Comparison of ENCODE assay signal across 16 cellular contexts in the genomic region with DNA sequence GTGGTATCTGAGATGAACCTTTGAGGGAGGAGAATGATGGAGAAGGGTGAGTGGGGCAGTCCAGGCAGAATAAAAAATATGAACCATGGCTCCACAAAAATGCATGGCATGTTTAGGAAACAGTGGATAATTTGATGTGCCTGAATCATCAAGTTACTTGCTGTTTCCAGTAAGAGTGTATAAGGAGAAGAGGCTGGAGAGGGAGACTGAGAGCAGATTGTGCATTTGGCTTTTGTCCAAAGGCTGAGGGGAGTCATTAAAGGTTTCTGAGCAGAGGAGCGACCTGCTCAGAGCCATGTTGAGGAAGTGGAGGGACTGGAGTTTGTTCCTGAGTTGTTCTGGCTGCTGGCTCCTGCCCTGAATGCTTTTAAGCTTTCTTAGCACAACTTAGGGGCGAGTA. TPM values are rescaled to one million over a fixed set of nuclear protein-coding genes. Genes with fewer than 3 reads are reported as not detected.
A peak's percentile ranks its signal among the peaks of the same experiment; 100 is the strongest.
DNase-seq lines count a peak whose midpoint lies in the region; ATAC-seq, FAIRE-seq and TF ChIP-seq lines count a peak whose summit lies in the region.
"Had no signal": no experiment of that assay in that cellular context is flagged by ENCODE, and none has a peak within 500 bp of the region (broad histone marks: within the 10 kb centered on the region; RNA-seq: fewer than 3 reads in every experiment).

No MANE protein-coding gene starts in this region.

- no peaks in the 10 kb centered on the region for H3K23me2 ChIP-seq in H1 (ENCODE audit: low read depth, low read length)

- H2BK5ac ChIP-seq in H1 (ENCODE audit: low read depth, low read length), result no peak overlapping the region

- H4K20me1 ChIP-seq in H1 (replicated peaks in 1 of 2; ENCODE audit: control insufficient read depth in 1 of 2, insufficient read depth in 2 of 2, low read length in 2 of 2), result no peaks in the 10 kb centered on the region

- no peaks in the 10 kb centered on the region for H3K79me1 ChIP-seq in H1 (ENCODE audit: low read depth, low read length)

- no peak overlapping the region for H3K4me2 ChIP-seq in H1 (ENCODE audit: insufficient read depth in 1 of 2, low read depth in 2 of 2, low read length in 2 of 2)

- no peak overlapping the region for H3K27ac ChIP-seq in cardiac muscle cell
- no peak overlapping the region for H3K27ac ChIP-seq in H1 (ENCODE audit: low read depth, low read length)
- H3K27ac ChIP-seq: ascending aorta, skin epidermis, transverse colon had no signal

- no peak overlapping the region for H2BK20ac ChIP-seq in H1 (ENCODE audit: low read length)

- TF ChIP-seq RAD21 in H1 (IDR thresholded peaks at IDR 0.05 in 1 of 2, conservative IDR thresholded peaks at IDR 0.05 in 1 of 2; ENCODE audit: low read depth in 2 of 2, low read length in 2 of 2), result no peak

- 76% methylated on average over 2 of the region's 2 CpGs; no CpG with 5 or more reads in 1 of the 2 experiments for WGBS in H1 (ENCODE audit: extremely low coverage in 1 of 2, insufficient coverage in 1 of 2, insufficient read length in 1 of 2, insufficient replicate concordance in 2 of 2, low coverage in 1 of 2, low lambda C conversion rate in 2 of 2, missing lambda C conversion rate in 1 of 2), 2 experiments

- H3K23ac ChIP-seq in H1 (ENCODE audit: insufficient read length), result no peak overlapping the region

- H4K8ac ChIP-seq in H1 (ENCODE audit: extremely low read depth, insufficient read depth, low read length), result no peak overlapping the region

- no peaks in the 10 kb centered on the region for H3K9me3 Mint-ChIP-seq in stimulated activated effector memory CD8-positive, alpha-beta T cell treated with anti-CD3 and anti-CD28 coated beads, Interleukin-12 subunit alpha, Interleukin-12 subunit beta, amount 100 ng/mL, for 72 hours
- peaks cover 0 to 6% (median 3%) of the 10 kb centered on the region in 7 donors for H3K9me3 Mint-ChIP-seq in CD14-positive monocyte

- intact Hi-C loops in cardiac septum (cut with DNase I), result no loop called here
- intact Hi-C loops in CD14-positive monocyte (cut with micrococcal nuclease), result no loop called here

- no peak for TF ChIP-seq EP300 in H1 (IDR thresholded peaks at IDR 0.05; ENCODE audit: borderline replicate concordance in 1 of 2, low read depth in 2 of 2, low read length in 2 of 2)

- H3K9ac ChIP-seq in H1 (replicated peaks in 1 of 4; ENCODE audit: extremely low read depth in 1 of 4, low read depth in 3 of 4, low read length in 3 of 4), result no peak overlapping the region

- no peak for TF ChIP-seq POLR2A in H1 (IDR thresholded peaks at IDR 0.05; ENCODE audit: control extremely low read depth in 1 of 2, low read depth in 2 of 2, low read length in 2 of 2)

- CTCF ChIA-PET in H1 (lab: Charles Lee; ENCODE audit: partially characterized antibody), result interaction anchor here (1.1 kb wide), 1 partner anchor 37 kb away, joined by 3 read pairs; no protein-coding TSS in a partner anchor

- FAIRE-seq in H1 (lab: Jason Lieb, UNC) (no peak), urothelium cell line (lab: Jason Lieb, UNC) (no peak)
- FAIRE-seq: keratinocyte had no signal

- H4K91ac ChIP-seq in H1 (replicated peaks; ENCODE audit: insufficient read length, low read length), result no peak overlapping the region

- H2AK5ac ChIP-seq in H1 (ENCODE audit: low read depth, low read length), result peak overlapping the region; percentile 39; the same call in 1 of the 2 replicates

- no peaks in the 10 kb centered on the region for H3K36me3 Mint-ChIP-seq in stimulated activated effector memory CD8-positive, alpha-beta T cell treated with anti-CD3 and anti-CD28 coated beads, Interleukin-12 subunit alpha, Interleukin-12 subunit beta, amount 100 ng/mL, for 72 hours
- H3K36me3 Mint-ChIP-seq in CD14-positive monocyte, result peaks cover 28 to 44% of the 10 kb centered on the region in 2 donors

- no peak overlapping the region for H2BK120ac ChIP-seq in H1 (replicated peaks; ENCODE audit: low read depth, low read length)

- no peak overlapping the region for H2BK15ac ChIP-seq in H1 (ENCODE audit: low read length)

- peaks cover 7% of the 10 kb centered on the region for H3K27me3 ChIP-seq in cardiac muscle cell
- H3K27me3 ChIP-seq in H1 (replicated peaks in 1 of 4; ENCODE audit: control insufficient read depth in 3 of 4, extremely low read depth in 1 of 4, insufficient read depth in 3 of 4, low read length in 3 of 4), result peaks cover 0 to 3% (median 0%) of the 10 kb centered on the region in 4 experiments; a peak in 1 of 7 replicates
- H3K27me3 ChIP-seq: ascending aorta, transverse colon had no signal

- no peak overlapping the region for H2AFZ ChIP-seq in H1 (ENCODE audit: low read length)

- no peak overlapping the region for H3K4ac ChIP-seq in H1 (replicated peaks; ENCODE audit: insufficient read length, low read depth, low read length)

- H3K4me3 ChIP-seq in cardiac muscle cell (no peak overlapping the region), H1 (ENCODE audit: extremely low read depth in 1 of 4, insufficient read depth in 2 of 4, low read depth in 3 of 4, low read length in 4 of 4) (no peak overlapping the region)
- H3K4me3 ChIP-seq: ascending aorta, skin epidermis, transverse colon had no signal

- H3K9me3 ChIP-seq in cardiac muscle cell (ENCODE audit: low read depth) (no peaks in the 10 kb centered on the region), H1 (ENCODE audit: insufficient read depth in 2 of 2, low read depth in 1 of 2, low read length in 1 of 2) (no peaks in the 10 kb centered on the region)
- H3K9me3 ChIP-seq: ascending aorta, transverse colon had no signal

- H3K4me1 ChIP-seq in cardiac muscle cell (ENCODE audit: low read depth) (no peaks in the 10 kb centered on the region), H1 (replicated peaks in 1 of 4; ENCODE audit: control insufficient read depth in 3 of 4, insufficient read depth in 4 of 4, low read length in 3 of 4) (no peaks in the 10 kb centered on the region; a peak in 1 of 7 replicates)
- H3K4me1 ChIP-seq: ascending aorta, transverse colon had no signal

- H3K4me3 Mint-ChIP-seq in stimulated activated effector memory CD8-positive, alpha-beta T cell treated with anti-CD3 and anti-CD28 coated beads, Interleukin-12 subunit alpha, Interleukin-12 subunit beta, amount 100 ng/mL, for 72 hours, result no peak overlapping the region
- H3K4me3 Mint-ChIP-seq in CD14-positive monocyte, result no peak overlapping the region
- H3K4me3 Mint-ChIP-seq: naive B cell, WTC11 had no signal

- H2BK12ac ChIP-seq in H1 (ENCODE audit: low read depth, low read length), result no peak overlapping the region

- no peak overlapping the region for H3K14ac ChIP-seq in H1 (ENCODE audit: insufficient read length)

- POLR2A ChIA-PET in H1 (lab: Charles Lee; ENCODE audit: partially characterized antibody), result interaction anchor here (1.0 to 1.5 kb wide), 2 partner anchors 39 to 222 kb away, joined by 3 read pairs; a partner anchor contains a TSS

- H3K18ac ChIP-seq in H1 (ENCODE audit: extremely low read depth, low read length), result no peak overlapping the region

- no peak for ATAC-seq in stimulated activated effector memory CD8-positive, alpha-beta T cell treated with anti-CD3 and anti-CD28 coated beads, Interleukin-12 subunit alpha, Interleukin-12 subunit beta, amount 100 ng/mL, for 72 hours
- no peak for ATAC-seq in HG02763 (IDR thresholded peaks at IDR 0.05; ENCODE audit: unreplicated experiment)
- ATAC-seq: WTC11 had no signal

- no peak overlapping the region for H3K27ac Mint-ChIP-seq in stimulated activated effector memory CD8-positive, alpha-beta T cell treated with anti-CD3 and anti-CD28 coated beads, Interleukin-12 subunit alpha, Interleukin-12 subunit beta, amount 100 ng/mL, for 72 hours
- H3K27ac Mint-ChIP-seq in CD14-positive monocyte, result peak overlapping the region in 1 of 7 donors; percentile 12
- H3K27ac Mint-ChIP-seq: naive B cell, WTC11 had no signal

- H3K56ac ChIP-seq in H1 (replicated peaks; ENCODE audit: insufficient read length, low read depth, low read length), result no peak overlapping the region

- H3K27me3 Mint-ChIP-seq in CD14-positive monocyte (ENCODE audit: low read depth in 3 of 3), result peaks cover 13 to 16% (median 14%) of the 10 kb centered on the region in 3 donors

- TF ChIP-seq CTCF in cardiac muscle cell (IDR thresholded peaks at IDR 0.05; ENCODE audit: low read depth, low read length) (no peak), H1 (IDR thresholded peaks at IDR 0.05; ENCODE audit: control extremely low read depth in 1 of 3, insufficient read depth in 1 of 3, low read depth in 1 of 3, low read length in 3 of 3) (no peak), CD14-positive monocyte (IDR thresholded peaks at IDR 0.05) (no peak)

- H4K5ac ChIP-seq in H1 (ENCODE audit: insufficient read length, low read depth, low read length), result no peak overlapping the region

- peaks cover 5% of the 10 kb centered on the region for H3K4me1 Mint-ChIP-seq in stimulated activated effector memory CD8-positive, alpha-beta T cell treated with anti-CD3 and anti-CD28 coated beads, Interleukin-12 subunit alpha, Interleukin-12 subunit beta, amount 100 ng/mL, for 72 hours
- H3K4me1 Mint-ChIP-seq in CD14-positive monocyte, result no peaks in the 10 kb centered on the region
- H3K4me1 Mint-ChIP-seq: naive B cell had no signal

- DNase-seq in cardiac muscle cell (ENCODE audit: low read depth in 1 of 2, low spot score in 1 of 2), result peak; percentile 23 to 51
- DNase-seq in cardiac septum (ENCODE audit: low spot score), result no peak
- DNase-seq in NCI-H345 treated with DMSO at 0.1 percent for 48 hours (lab: John Stamatoyannopoulos, UW; ENCODE audit: unreplicated experiment), result peak; percentile 5
- no peak for DNase-seq in H1 (ENCODE audit: low read depth in 1 of 2, low spot score in 2 of 2)
- peak; percentile 39 for DNase-seq in urothelium cell line (ENCODE audit: low spot score)
- DNase-seq in stimulated activated effector memory CD8-positive, alpha-beta T cell treated with anti-CD3 and anti-CD28 coated beads, Interleukin-12 subunit alpha, Interleukin-12 subunit beta, amount 100 ng/mL, for 72 hours (ENCODE audit: low spot score in 2 of 2), result no peak
- DNase-seq in CD14-positive monocyte (ENCODE audit: low spot score), result no peak
- DNase-seq: ACHN, naive B cell, transverse colon had no signal

- H3K36me3 ChIP-seq in cardiac muscle cell (no peaks in the 10 kb centered on the region), H1 (ENCODE audit: control insufficient read depth in 2 of 4, insufficient read depth in 4 of 4, low read length in 3 of 4) (no peaks in the 10 kb centered on the region)
- H3K36me3 ChIP-seq: transverse colon had no signal

- H3K79me2 ChIP-seq in H1 (ENCODE audit: control insufficient read depth in 1 of 2, insufficient read depth in 2 of 2, low read length in 2 of 2), result peaks cover 0 to 3% of the 10 kb centered on the region in 2 experiments; a peak in 1 of 4 replicates

RNA-seq across cellular contexts. Expression of a gene that starts 6.1 kb away (rescaled TPM):
- total RNA-seq in cardiac muscle cell (8.7 and 8.9 TPM in 2 replicates), cardiac septum (0.40 TPM)
- polyA plus RNA-seq in cardiac muscle cell (3.4 and 5.9 TPM in 2 replicates), H1 (2011; rRNA removed) (21.4 and 27.2 TPM in 2 replicates), CD14-positive monocyte (under 1 TPM in 1 of 2 donors, not detected in 1; 0.14 TPM)
- 18.8 and 20.0 TPM in 2 replicates for total RNA-seq in H1 (2021; fragmentation: NEBNext Ultra II Directional; extraction: Animal tissue kit (Norgen Biotek cat#: 25700))
- polyA plus RNA-seq in H1 (2011; cell fraction: cytosol; rRNA removed), result 18.8 TPM
- polyA plus RNA-seq in H1 (2011; cell fraction: nucleus; rRNA removed), result 25.4 TPM
- 14.2 to 22.0 TPM (median 19.1 TPM) in 4 replicates for polyA plus RNA-seq in H1 (2012, experiment 1 of 2)
- 22.2 TPM for polyA plus RNA-seq in H1 (2012, experiment 2 of 2)
- polyA plus RNA-seq in H1 (2013, experiment 1 of 2), result 5.8 TPM
- polyA plus RNA-seq in H1 (2013, experiment 2 of 2), result 6.3 TPM
- 21.1 and 25.6 TPM in 2 replicates for polyA minus RNA-seq in H1 (2011; rRNA and poly(A)+ RNA removed)
- polyA minus RNA-seq in H1 (2011; cell fraction: cytosol; rRNA and poly(A)+ RNA removed), result 14.8 TPM
- polyA minus RNA-seq in H1 (2011; cell fraction: nucleus; rRNA and poly(A)+ RNA removed), result 12.5 TPM
- total RNA-seq: ascending aorta had no signal
- polyA plus RNA-seq: keratinocyte had no signal

RNA-seq across cellular contexts. Expression of a gene that starts 45.3 kb away (rescaled TPM):
- 29.4 and 34.9 TPM in 2 replicates for total RNA-seq in cardiac muscle cell
- 42.5 and 61.4 TPM in 2 replicates for polyA plus RNA-seq in cardiac muscle cell
- total RNA-seq in cardiac septum, result 63.4 TPM
- 19.0 and 22.2 TPM in 2 replicates for total RNA-seq in H1 (2021; fragmentation: NEBNext Ultra II Directional; extraction: Animal tissue kit (Norgen Biotek cat#: 25700))
- 21.3 and 44.4 TPM in 2 replicates for polyA plus RNA-seq in H1 (2011; rRNA removed)
- 20.6 TPM for polyA plus RNA-seq in H1 (2011; cell fraction: cytosol; rRNA removed)
- polyA plus RNA-seq in H1 (2011; cell fraction: nucleus; rRNA removed), result 45.3 TPM
- polyA plus RNA-seq in H1 (2012, experiment 1 of 2), result 21.1 to 31.1 TPM (median 25.0 TPM) in 4 replicates
- polyA plus RNA-seq in H1 (2012, experiment 2 of 2), result 23.1 TPM
- 19.5 TPM for polyA plus RNA-seq in H1 (2013, experiment 1 of 2)
- polyA plus RNA-seq in H1 (2013, experiment 2 of 2), result 17.8 TPM
- 5.5 and 9.3 TPM in 2 replicates for polyA minus RNA-seq in H1 (2011; rRNA and poly(A)+ RNA removed)
- polyA minus RNA-seq in H1 (2011; cell fraction: cytosol; rRNA and poly(A)+ RNA removed), result 18.9 TPM
- polyA minus RNA-seq in H1 (2011; cell fraction: nucleus; rRNA and poly(A)+ RNA removed), result 27.2 TPM
- 1 to 10 TPM; 9.5 to 9.6 TPM for polyA plus RNA-seq in CD14-positive monocyte

RNA-seq across cellular contexts. Expression of a gene that starts 52.0 kb away (rescaled TPM):
- total RNA-seq in cardiac muscle cell, result 80.4 and 129 TPM in 2 replicates
- 186 and 203 TPM in 2 replicates for polyA plus RNA-seq in cardiac muscle cell
- total RNA-seq in cardiac septum, result 41.2 TPM
- total RNA-seq in H1 (2021; fragmentation: NEBNext Ultra II Directional; extraction: Animal tissue kit (Norgen Biotek cat#: 25700)), result 183 and 184 TPM in 2 replicates
- polyA plus RNA-seq in H1 (2011; rRNA removed), result 319 and 374 TPM in 2 replicates
- polyA plus RNA-seq in H1 (2011; cell fraction: cytosol; rRNA removed), result 267 TPM
- polyA plus RNA-seq in H1 (2011; cell fraction: nucleus; rRNA removed), result 359 TPM
- polyA plus RNA-seq in H1 (2012, experiment 1 of 2), result 166 to 215 TPM (median 195 TPM) in 4 replicates
- 307 TPM for polyA plus RNA-seq in H1 (2012, experiment 2 of 2)
- 104 TPM for polyA plus RNA-seq in H1 (2013, experiment 1 of 2)
- 109 TPM for polyA plus RNA-seq in H1 (2013, experiment 2 of 2)
- 168 and 184 TPM in 2 replicates for polyA minus RNA-seq in H1 (2011; rRNA and poly(A)+ RNA removed)
- polyA minus RNA-seq in H1 (2011; cell fraction: cytosol; rRNA and poly(A)+ RNA removed), result 74.5 TPM
- 56.0 TPM for polyA minus RNA-seq in H1 (2011; cell fraction: nucleus; rRNA and poly(A)+ RNA removed)
- polyA plus RNA-seq in CD14-positive monocyte, result 100 to 1,000 TPM; 190 to 222 TPM

RNA-seq across cellular contexts. Expression of a gene that starts 59.6 kb away (rescaled TPM):
- 0.49 TPM in 1 of 2 replicates, not detected in the other for total RNA-seq in cardiac muscle cell
- polyA plus RNA-seq in cardiac muscle cell, result not detected in 2 replicates
- not detected for total RNA-seq in cardiac septum
- total RNA-seq in H1 (2021; fragmentation: NEBNext Ultra II Directional; extraction: Animal tissue kit (Norgen Biotek cat#: 25700)), result not detected in 2 replicates
- polyA plus RNA-seq in H1 (2011; rRNA removed), result not detected in 2 replicates
- polyA plus RNA-seq in H1 (2011; cell fraction: cytosol; rRNA removed), result 0.03 TPM
- not detected for polyA plus RNA-seq in H1 (2011; cell fraction: nucleus; rRNA removed)
- 0.05 TPM in 2 of 4 replicates, not detected in the others for polyA plus RNA-seq in H1 (2012, experiment 1 of 2)
- polyA plus RNA-seq in H1 (2012, experiment 2 of 2), result not detected
- polyA plus RNA-seq in H1 (2013, experiment 1 of 2), result 0.02 TPM
- 0.02 TPM for polyA plus RNA-seq in H1 (2013, experiment 2 of 2)
- not detected in 2 replicates for polyA minus RNA-seq in H1 (2011; rRNA and poly(A)+ RNA removed)
- not detected for polyA minus RNA-seq in H1 (2011; cell fraction: cytosol; rRNA and poly(A)+ RNA removed)
- polyA minus RNA-seq in H1 (2011; cell fraction: nucleus; rRNA and poly(A)+ RNA removed), result not detected
- not detected for polyA plus RNA-seq in CD14-positive monocyte
- total RNA-seq: ascending aorta, NCI-H460, WTC11 had no signal

Comparison
In these comparisons a context has a peak if more than half of its experiments do, and no peak if none do; other contexts are left out.
1. DNase-seq: peak in cardiac muscle cell (2 of 2), NCI-H345 treated with DMSO at 0.1 percent for 48 hours (single experiment) and urothelium cell line (single experiment); none in cardiac septum (single experiment), H1 (0 of 2), stimulated activated effector memory CD8-positive, alpha-beta T cell treated with anti-CD3 and anti-CD28 coated beads, Interleukin-12 subunit alpha, Interleukin-12 subunit beta, amount 100 ng/mL, for 72 hours (0 of 2) and CD14-positive monocyte (single experiment).